ENCODE assay signal across 11 cellular contexts in the genomic region with DNA sequence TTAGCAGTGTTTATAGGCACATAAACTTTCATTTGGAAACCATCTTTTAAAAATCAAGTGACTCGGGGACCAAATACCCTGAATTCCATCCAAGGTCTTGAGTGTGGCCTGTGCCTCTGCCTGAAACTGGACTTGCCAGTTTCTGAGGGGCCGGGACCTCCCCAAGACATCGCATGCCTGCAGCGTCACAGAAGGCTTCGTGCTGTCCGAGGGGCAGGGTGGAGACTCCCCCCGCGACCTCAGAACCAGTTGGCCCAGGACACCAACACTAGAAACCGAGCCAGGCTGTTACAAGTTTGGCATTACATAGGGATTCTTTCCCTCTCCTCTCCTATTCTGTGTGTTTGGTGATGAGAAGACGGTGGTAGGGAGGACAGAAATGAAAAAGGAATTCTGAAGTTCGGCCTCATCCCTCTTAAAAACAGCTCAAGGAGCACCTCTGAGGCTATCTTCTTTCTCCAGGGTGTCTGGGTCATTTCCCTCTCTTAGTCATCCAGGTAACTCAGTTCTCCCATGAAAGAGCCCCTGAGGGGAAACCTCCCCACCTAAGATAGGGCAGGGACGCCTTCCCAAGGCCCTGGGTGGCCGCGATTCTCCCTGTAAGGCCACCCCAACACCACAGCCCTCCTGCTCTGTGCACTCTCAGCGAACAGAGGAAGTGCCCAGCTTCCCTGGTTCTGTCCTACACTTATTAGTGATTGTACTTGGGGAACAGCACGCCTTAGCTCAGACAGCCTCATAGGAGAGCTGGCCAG.
DNase-seq lines count a peak whose midpoint lies in the region; ATAC-seq and TF ChIP-seq lines count a peak whose summit lies in the region.
"Had no signal": no experiment of that assay in that cellular context is flagged by ENCODE, and none has a peak within 500 bp of the region (broad histone marks: within the 10 kb centered on the region; RNA-seq: fewer than 3 reads in every experiment).

No MANE protein-coding gene starts in this region.

- ATAC-seq in CD4-positive, CD25-positive, alpha-beta regulatory T cell (ENCODE audit: low read depth in 2 of 2): no peak
- ATAC-seq in GM23338: no peak
- ATAC-seq in activated naive CD8-positive, alpha-beta T cell treated with anti-CD3 and anti-CD28 coated beads, Interleukin-2, amount 50 U/mL, for 24 hours: no peak

- H3K9me3 ChIP-seq in CD4-positive, CD25-positive, alpha-beta regulatory T cell (ENCODE audit: control insufficient read depth in 2 of 2, low read length in 2 of 2): peaks cover 0 to 3% of the 10 kb centered on the region in 2 experiments
- H3K9me3 ChIP-seq in SJCRH30 (replicated peaks): no peaks in the 10 kb centered on the region

- H2AFZ ChIP-seq in GM23338: no peak overlapping the region

- H3K27me3 ChIP-seq in CD4-positive, CD25-positive, alpha-beta regulatory T cell (ENCODE audit: control insufficient read depth, insufficient read depth, low read length): no peaks in the 10 kb centered on the region
- H3K27me3 ChIP-seq in GM23338 (ENCODE audit: insufficient read depth) (no peaks in the 10 kb centered on the region), SJCRH30 (no peaks in the 10 kb centered on the region)
- H3K27me3 ChIP-seq: BLaER1 had no signal

- no peak for DNase-seq in CD4-positive, CD25-positive, alpha-beta regulatory T cell
- DNase-seq in GM23338 (ENCODE audit: low spot score) (no peak), mesothelial cell of epicardium (ENCODE audit: low spot score in 2 of 2, unreplicated experiment in 2 of 2) (no peak), SJCRH30 (no peak), NCI-H446 treated with DMSO at 0.1 percent for 48 hours (lab: John Stamatoyannopoulos, UW) (no peak), RKO (ENCODE audit: low spot score) (no peak)
- DNase-seq in activated naive CD8-positive, alpha-beta T cell treated with anti-CD3 and anti-CD28 coated beads, Interleukin-2, amount 50 U/mL, for 24 hours: no peak
- DNase-seq: NCI-H1105, NCI-H2227 treated with DMSO at 0.1 percent for 48 hours, substantia nigra had no signal

- peak overlapping the region; percentile 63 for H3K27ac ChIP-seq in CD4-positive, CD25-positive, alpha-beta regulatory T cell (ENCODE audit: insufficient read depth, low read length, poor library complexity, severe bottlenecking)
- peak overlapping the region; percentile 53; the same call in 1 of the 2 replicates for H3K27ac ChIP-seq in GM23338 (ENCODE audit: low read depth)
- no peak overlapping the region for H3K27ac ChIP-seq in SJCRH30
- H3K27ac ChIP-seq: BLaER1 had no signal

- no peaks in the 10 kb centered on the region for H3F3A ChIP-seq in GM23338 (replicated peaks; ENCODE audit: low read depth)

- peaks cover 87% of the 10 kb centered on the region for H3K36me3 ChIP-seq in CD4-positive, CD25-positive, alpha-beta regulatory T cell (ENCODE audit: control insufficient read depth, insufficient read depth, low read length)
- H3K36me3 ChIP-seq in GM23338 (ENCODE audit: insufficient read depth) (no peaks in the 10 kb centered on the region), SJCRH30 (no peaks in the 10 kb centered on the region)

- peak overlapping the region in 3 of 4 donors; percentile 56 to 73 (median 58) for H3K4me3 Mint-ChIP-seq in CD4-positive, CD25-positive, alpha-beta regulatory T cell
- no peak overlapping the region for H3K4me3 Mint-ChIP-seq in GM23338
- no peak overlapping the region for H3K4me3 Mint-ChIP-seq in activated naive CD8-positive, alpha-beta T cell treated with anti-CD3 and anti-CD28 coated beads, Interleukin-2, amount 50 U/mL, for 24 hours
- no peak overlapping the region for H3K4me3 Mint-ChIP-seq in mesothelial cell of epicardium

- no peak overlapping the region for H3K4me3 ChIP-seq in CD4-positive, CD25-positive, alpha-beta regulatory T cell (ENCODE audit: low read depth, low read length)
- H3K4me3 ChIP-seq in GM23338: no peak overlapping the region
- H3K4me3 ChIP-seq in SJCRH30: no peak overlapping the region
- H3K4me3 ChIP-seq: BLaER1 had no signal

- H3K4me2 ChIP-seq in GM23338: no peak overlapping the region

- peaks cover 31 to 58% (median 45%) of the 10 kb centered on the region in 4 donors for H3K4me1 Mint-ChIP-seq in CD4-positive, CD25-positive, alpha-beta regulatory T cell
- H3K4me1 Mint-ChIP-seq in GM23338: peaks cover 33% of the 10 kb centered on the region
- H3K4me1 Mint-ChIP-seq in activated naive CD8-positive, alpha-beta T cell treated with anti-CD3 and anti-CD28 coated beads, Interleukin-2, amount 50 U/mL, for 24 hours: peaks cover 55% of the 10 kb centered on the region
- H3K4me1 Mint-ChIP-seq in mesothelial cell of epicardium: peaks cover 33% of the 10 kb centered on the region

- H3K27me3 Mint-ChIP-seq in CD4-positive, CD25-positive, alpha-beta regulatory T cell: no peaks in the 10 kb centered on the region
- H3K27me3 Mint-ChIP-seq in GM23338 (ENCODE audit: insufficient read depth, low read depth, poor library complexity): peaks cover 9% of the 10 kb centered on the region
- H3K27me3 Mint-ChIP-seq in activated naive CD8-positive, alpha-beta T cell treated with anti-CD3 and anti-CD28 coated beads, Interleukin-2, amount 50 U/mL, for 24 hours: no peaks in the 10 kb centered on the region
- no peaks in the 10 kb centered on the region for H3K27me3 Mint-ChIP-seq in mesothelial cell of epicardium (ENCODE audit: low read depth)

- no peaks in the 10 kb centered on the region; the same call in 1 of the 2 replicates for H4K20me1 ChIP-seq in GM23338 (replicated peaks; ENCODE audit: insufficient read depth)

- H3K9me3 Mint-ChIP-seq in CD4-positive, CD25-positive, alpha-beta regulatory T cell: peaks cover 0 to 1% (median 0%) of the 10 kb centered on the region in 7 donors
- H3K9me3 Mint-ChIP-seq in GM23338 (no peaks in the 10 kb centered on the region), mesothelial cell of epicardium (no peaks in the 10 kb centered on the region)
- H3K9me3 Mint-ChIP-seq in activated naive CD8-positive, alpha-beta T cell treated with anti-CD3 and anti-CD28 coated beads, Interleukin-2, amount 50 U/mL, for 24 hours: no peaks in the 10 kb centered on the region

- peaks cover 55% of the 10 kb centered on the region for H3K36me3 Mint-ChIP-seq in CD4-positive, CD25-positive, alpha-beta regulatory T cell
- peaks cover 2% of the 10 kb centered on the region; the same call in 1 of the 3 replicates for H3K36me3 Mint-ChIP-seq in GM23338 (ENCODE audit: low read depth)
- H3K36me3 Mint-ChIP-seq in activated naive CD8-positive, alpha-beta T cell treated with anti-CD3 and anti-CD28 coated beads, Interleukin-2, amount 50 U/mL, for 24 hours (ENCODE audit: low read depth): peaks cover 45% of the 10 kb centered on the region
- H3K36me3 Mint-ChIP-seq in mesothelial cell of epicardium: peaks cover 8% of the 10 kb centered on the region

- H3K27ac Mint-ChIP-seq in CD4-positive, CD25-positive, alpha-beta regulatory T cell: peak overlapping the region; percentile 85 to 92 (median 90)
- peak overlapping the region; percentile 60; the same call in 1 of the 2 replicates for H3K27ac Mint-ChIP-seq in GM23338
- H3K27ac Mint-ChIP-seq in activated naive CD8-positive, alpha-beta T cell treated with anti-CD3 and anti-CD28 coated beads, Interleukin-2, amount 50 U/mL, for 24 hours: peak overlapping the region; percentile 98
- H3K27ac Mint-ChIP-seq in mesothelial cell of epicardium: peak overlapping the region; percentile 67

- no peaks in the 10 kb centered on the region for H3K9me2 ChIP-seq in GM23338 (ENCODE audit: insufficient read depth)

- peaks cover 53% of the 10 kb centered on the region for H3K4me1 ChIP-seq in CD4-positive, CD25-positive, alpha-beta regulatory T cell (ENCODE audit: control insufficient read depth, insufficient read depth, low read length, poor library complexity, severe bottlenecking)
- peaks cover 25% of the 10 kb centered on the region for H3K4me1 ChIP-seq in GM23338 (ENCODE audit: insufficient read depth)
- no peaks in the 10 kb centered on the region for H3K4me1 ChIP-seq in SJCRH30

- H3K79me2 ChIP-seq in GM23338 (replicated peaks; ENCODE audit: insufficient read depth): peaks cover 27% of the 10 kb centered on the region

- no peak for TF ChIP-seq CTCF in GM23338 (conservative IDR thresholded peaks at IDR 0.05; ENCODE audit: low read depth in 2 of 2)
- no peak for TF ChIP-seq CTCF in mesothelial cell of epicardium (IDR thresholded peaks at IDR 0.05; ENCODE audit: unreplicated experiment)

TF ChIP-seq in GM23338, 12 proteins besides CTCF, POLR2A, EP300 and RAD21 (continues in another document):
- TF ChIP-seq EZH2phosphoT487 (IDR thresholded peaks at IDR 0.05; ENCODE audit: unreplicated experiment) (no peak), NANOG (IDR thresholded peaks at IDR 0.05; ENCODE audit: borderline replicate concordance) (no peak)
- TF ChIP-seq, protein P1, sequence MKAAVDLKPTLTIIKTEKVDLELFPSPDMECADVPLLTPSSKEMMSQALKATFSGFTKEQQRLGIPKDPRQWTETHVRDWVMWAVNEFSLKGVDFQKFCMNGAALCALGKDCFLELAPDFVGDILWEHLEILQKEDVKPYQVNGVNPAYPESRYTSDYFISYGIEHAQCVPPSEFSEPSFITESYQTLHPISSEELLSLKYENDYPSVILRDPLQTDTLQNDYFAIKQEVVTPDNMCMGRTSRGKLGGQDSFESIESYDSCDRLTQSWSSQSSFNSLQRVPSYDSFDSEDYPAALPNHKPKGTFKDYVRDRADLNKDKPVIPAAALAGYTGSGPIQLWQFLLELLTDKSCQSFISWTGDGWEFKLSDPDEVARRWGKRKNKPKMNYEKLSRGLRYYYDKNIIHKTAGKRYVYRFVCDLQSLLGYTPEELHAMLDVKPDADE (IDR thresholded peaks at IDR 0.05): no peak

Comparison
In these comparisons a context has a peak if more than half of its experiments do, and no peak if none do; other contexts are left out.
1. H3K4me3 Mint-ChIP-seq: peak in CD4-positive, CD25-positive, alpha-beta regulatory T cell (3 of 4); none in GM23338 (single experiment), activated naive CD8-positive, alpha-beta T cell treated with anti-CD3 and anti-CD28 coated beads, Interleukin-2, amount 50 U/mL, for 24 hours (single experiment) and mesothelial cell of epicardium (single experiment).
2. Peak in every context shown above with its lines, with median percentiles within 50 percentile points of each other: H3K27ac Mint-ChIP-seq.